ENCODE assay signal across 11 cellular contexts in genomic region chr10:104334561-104334960, GRCh38. TPM values are rescaled to one million over a fixed set of nuclear protein-coding genes. Genes with fewer than 3 reads are reported as not detected.
A peak's percentile ranks its signal among the peaks of the same experiment; 100 is the strongest.
DNase-seq lines count a peak whose midpoint lies in the region; ATAC-seq and TF ChIP-seq lines count a peak whose summit lies in the region.
"Had no signal": no experiment of that assay in that cellular context is flagged by ENCODE, and none has a peak within 500 bp of the region (broad histone marks: within the 10 kb centered on the region; RNA-seq: fewer than 3 reads in every experiment).

No MANE protein-coding gene starts in this region.

- in situ Hi-C loops in KBM-7 (cut with MboI; ENCODE audit: low pct_unique_long_range_greater_than_20kb, low sequenced_read_pairs), result no loop called here

- H3K4me1 ChIP-seq in upper lobe of right lung, result peaks cover 72% of the 10 kb centered on the region

- peak overlapping the region; percentile 72 for H3K27ac Mint-ChIP-seq in activated naive CD8-positive, alpha-beta T cell
- H3K27ac Mint-ChIP-seq in activated naive CD8-positive, alpha-beta T cell treated with anti-CD3 and anti-CD28 coated beads for 36 hours, result no peak overlapping the region
- H3K27ac Mint-ChIP-seq in central memory CD8-positive, alpha-beta T cell (ENCODE audit: low read depth), result peak overlapping the region; percentile 98
- H3K27ac Mint-ChIP-seq in naive thymus-derived CD8-positive, alpha-beta T cell, result peak overlapping the region; percentile 90 to 100 (median 98)
- H3K27ac Mint-ChIP-seq: activated CD4-positive, alpha-beta memory T cell treated with anti-CD3 and anti-CD28 coated beads, Interleukin-2, amount 10 ng/mL, durations not matched to agents 7 days and 5 days had no signal

- H3K36me3 Mint-ChIP-seq in activated naive CD8-positive, alpha-beta T cell, result peaks cover 3% of the 10 kb centered on the region
- H3K36me3 Mint-ChIP-seq in activated naive CD8-positive, alpha-beta T cell treated with anti-CD3 and anti-CD28 coated beads for 36 hours, result peaks cover 19% of the 10 kb centered on the region
- H3K36me3 Mint-ChIP-seq in central memory CD8-positive, alpha-beta T cell (ENCODE audit: insufficient read depth), result peaks cover 39% of the 10 kb centered on the region
- H3K36me3 Mint-ChIP-seq in naive thymus-derived CD8-positive, alpha-beta T cell, result peaks cover 0 to 14% (median 0%) of the 10 kb centered on the region in 3 donors

- DNase-seq in activated naive CD8-positive, alpha-beta T cell treated with anti-CD3 and anti-CD28 coated beads for 36 hours, result no peak
- no peak for DNase-seq in central memory CD8-positive, alpha-beta T cell (ENCODE audit: low spot score in 2 of 2)
- no peak for DNase-seq in naive thymus-derived CD8-positive, alpha-beta T cell
- DNase-seq in upper lobe of right lung (no peak), KBM-7 (no peak), medulla oblongata (ENCODE audit: extremely low spot score) (no peak)
- no peak for DNase-seq in effector CD8-positive, alpha-beta T cell (lab: John Stamatoyannopoulos, UW)
- DNase-seq: NCI-H1417 treated with DMSO at 0.1 percent for 48 hours had no signal

- H3K4me3 ChIP-seq in upper lobe of right lung, result no peak overlapping the region

- intact Hi-C loops in upper lobe of right lung (cut with DNase I), result no loop called here

- no peak for ATAC-seq in central memory CD8-positive, alpha-beta T cell (replicated peaks; ENCODE audit: extremely low read depth, poor library complexity, severe bottlenecking)
- no peak for ATAC-seq in naive thymus-derived CD8-positive, alpha-beta T cell
- no peak for ATAC-seq in upper lobe of right lung

- POLR2A ChIA-PET in naive thymus-derived CD8-positive, alpha-beta T cell (lab: Charles Lee), result interaction anchor here (1.0 to 7.6 kb wide), 7 partner anchors 11 to 75 kb away, joined by 3 to 93 read pairs (median 4); no protein-coding TSS in a partner anchor

- peaks cover 83% of the 10 kb centered on the region for H3K4me1 Mint-ChIP-seq in activated naive CD8-positive, alpha-beta T cell (ENCODE audit: low read depth)
- H3K4me1 Mint-ChIP-seq in activated naive CD8-positive, alpha-beta T cell treated with anti-CD3 and anti-CD28 coated beads for 36 hours, result peaks cover 72% of the 10 kb centered on the region
- peaks cover 66% of the 10 kb centered on the region for H3K4me1 Mint-ChIP-seq in central memory CD8-positive, alpha-beta T cell
- H3K4me1 Mint-ChIP-seq in naive thymus-derived CD8-positive, alpha-beta T cell, result peaks cover 39 to 83% (median 82%) of the 10 kb centered on the region in 4 donors

- peaks cover 4% of the 10 kb centered on the region for H3K36me3 ChIP-seq in upper lobe of right lung

- H3K27ac ChIP-seq in upper lobe of right lung, result peak overlapping the region; percentile 37

- no peak for TF ChIP-seq CTCF in upper lobe of right lung (IDR thresholded peaks at IDR 0.05)

- no peaks in the 10 kb centered on the region for H3K27me3 ChIP-seq in upper lobe of right lung

- no peaks in the 10 kb centered on the region for H3K9me3 Mint-ChIP-seq in activated naive CD8-positive, alpha-beta T cell (ENCODE audit: low read depth)
- H3K9me3 Mint-ChIP-seq in activated naive CD8-positive, alpha-beta T cell treated with anti-CD3 and anti-CD28 coated beads for 36 hours, result no peaks in the 10 kb centered on the region
- H3K9me3 Mint-ChIP-seq in central memory CD8-positive, alpha-beta T cell, result no peaks in the 10 kb centered on the region
- no peaks in the 10 kb centered on the region for H3K9me3 Mint-ChIP-seq in naive thymus-derived CD8-positive, alpha-beta T cell
- H3K9me3 Mint-ChIP-seq: activated CD4-positive, alpha-beta memory T cell treated with anti-CD3 and anti-CD28 coated beads, Interleukin-2, amount 10 ng/mL, durations not matched to agents 7 days and 5 days had no signal

- H3K27me3 Mint-ChIP-seq in activated naive CD8-positive, alpha-beta T cell, result no peaks in the 10 kb centered on the region
- no peaks in the 10 kb centered on the region for H3K27me3 Mint-ChIP-seq in activated naive CD8-positive, alpha-beta T cell treated with anti-CD3 and anti-CD28 coated beads for 36 hours
- no peaks in the 10 kb centered on the region for H3K27me3 Mint-ChIP-seq in central memory CD8-positive, alpha-beta T cell
- H3K27me3 Mint-ChIP-seq in naive thymus-derived CD8-positive, alpha-beta T cell, result no peaks in the 10 kb centered on the region

- H3K4me3 Mint-ChIP-seq in activated naive CD8-positive, alpha-beta T cell, result peak overlapping the region; percentile 38
- no peak overlapping the region for H3K4me3 Mint-ChIP-seq in activated naive CD8-positive, alpha-beta T cell treated with anti-CD3 and anti-CD28 coated beads for 36 hours
- H3K4me3 Mint-ChIP-seq in central memory CD8-positive, alpha-beta T cell, result peak overlapping the region; percentile 90
- H3K4me3 Mint-ChIP-seq in naive thymus-derived CD8-positive, alpha-beta T cell, result peak overlapping the region; percentile 45 to 100 (median 98)

- H3K9me3 ChIP-seq in upper lobe of right lung, result no peaks in the 10 kb centered on the region

RNA-seq across cellular contexts. Expression of gene ITPRIP, which starts 3.7 kb away (rescaled TPM):
- 10 to 100 TPM; 18.8 to 19.4 TPM for total RNA-seq in activated naive CD8-positive, alpha-beta T cell treated with anti-CD3 and anti-CD28 coated beads for 36 hours
- 10 to 100 TPM; 14.2 to 16.0 TPM for total RNA-seq in naive thymus-derived CD8-positive, alpha-beta T cell
- polyA plus RNA-seq in naive thymus-derived CD8-positive, alpha-beta T cell, result 10 to 100 TPM; 10.6 to 16.0 (median 15.6) TPM
- 34.4 TPM for total RNA-seq in upper lobe of right lung

RNA-seq across cellular contexts. Expression of gene CFAP58, which starts 19.1 kb away (rescaled TPM):
- total RNA-seq in activated naive CD8-positive, alpha-beta T cell treated with anti-CD3 and anti-CD28 coated beads for 36 hours, result under 1 TPM; 0.34 to 0.41 TPM
- not detected for total RNA-seq in naive thymus-derived CD8-positive, alpha-beta T cell
- not detected for polyA plus RNA-seq in naive thymus-derived CD8-positive, alpha-beta T cell
- 0.14 TPM for total RNA-seq in upper lobe of right lung
- polyA plus RNA-seq: neural cell had no signal
